Comparison of ENCODE assay signal across 15 cellular contexts in genomic region chr5:133906303-133906702, GRCh38.
"Had no signal": no experiment of that assay in that cellular context is flagged by ENCODE, and none has a peak within 500 bp of the region (broad histone marks: within the 10 kb centered on the region; RNA-seq: fewer than 3 reads in every experiment).

No MANE protein-coding gene starts in this region.

- H3K36me3 Mint-ChIP-seq: stimulated activated naive B cell treated with anti-CD40 and anti-IgM and Interleukin-4, amounts not matched to agents 10 μg/mL and 1 μg/mL and 100 μg/mL, for 72 hours had no signal

- ATAC-seq: activated CD8-positive, alpha-beta T cell treated with anti-CD3 and anti-CD28 coated beads for 36 hours; effector memory CD8-positive, alpha-beta T cell; sciatic nerve; stimulated activated naive B cell treated with anti-CD40 and anti-IgM and Interleukin-4, amounts not matched to agents 10 μg/mL and 1 μg/mL and 100 μg/mL, for 72 hours had no signal

- H3K27me3 Mint-ChIP-seq: activated CD8-positive, alpha-beta T cell treated with anti-CD3 and anti-CD28 coated beads for 36 hours; dendritic cell treated with granulocyte-macrophage colony-stimulating factor and Interleukin-4, amounts not matched to agents 40 ng/mL and 50 ng/mL, for 4 days; effector memory CD8-positive, alpha-beta T cell; stimulated activated naive B cell treated with anti-CD40 and anti-IgM and Interleukin-4, amounts not matched to agents 10 μg/mL and 1 μg/mL and 100 μg/mL, for 72 hours had no signal

- H3K9me3 Mint-ChIP-seq: activated CD8-positive, alpha-beta T cell treated with anti-CD3 and anti-CD28 coated beads for 36 hours; dendritic cell treated with granulocyte-macrophage colony-stimulating factor and Interleukin-4, amounts not matched to agents 40 ng/mL and 50 ng/mL, for 4 days; effector memory CD8-positive, alpha-beta T cell; stimulated activated naive B cell treated with anti-CD40 and anti-IgM and Interleukin-4, amounts not matched to agents 10 μg/mL and 1 μg/mL and 100 μg/mL, for 72 hours had no signal

- H3K27ac Mint-ChIP-seq: activated CD8-positive, alpha-beta T cell treated with anti-CD3 and anti-CD28 coated beads for 36 hours; dendritic cell treated with granulocyte-macrophage colony-stimulating factor and Interleukin-4, amounts not matched to agents 40 ng/mL and 50 ng/mL, for 4 days had no signal

- H3K4me3 Mint-ChIP-seq: activated CD8-positive, alpha-beta T cell treated with anti-CD3 and anti-CD28 coated beads for 36 hours; dendritic cell treated with granulocyte-macrophage colony-stimulating factor and Interleukin-4, amounts not matched to agents 40 ng/mL and 50 ng/mL, for 4 days; effector memory CD8-positive, alpha-beta T cell; stimulated activated naive B cell treated with anti-CD40 and anti-IgM and Interleukin-4, amounts not matched to agents 10 μg/mL and 1 μg/mL and 100 μg/mL, for 72 hours had no signal

- DNase-seq: activated CD4-positive, alpha-beta T cell treated with anti-CD3 and anti-CD28 coated beads for 1 hour; activated CD8-positive, alpha-beta memory T cell treated with anti-CD3 and anti-CD28 coated beads, Interleukin-2, amount 50 U/mL, for 48 hours; activated CD8-positive, alpha-beta T cell treated with anti-CD3 and anti-CD28 coated beads for 36 hours; activated naive CD4-positive, alpha-beta T cell treated with Interleukin-2 at 50 U/mL for 16 hours; adrenal gland; effector memory CD8-positive, alpha-beta T cell; hippocampal formation; kidney glomerular epithelial cell; psoas muscle; spleen; stimulated activated CD4-positive, alpha-beta T cell treated with anti-CD3 and anti-CD28 coated beads, Interleukin-1b, Interleukin-23, amount 100 ng/mL, for 48 hours; stimulated activated naive B cell treated with anti-CD40 and anti-IgM and Interleukin-4, amounts not matched to agents 10 μg/mL and 1 μg/mL and 100 μg/mL, for 72 hours; T-helper 2 cell had no signal
